Comparison of ENCODE assay signal across 18 cellular contexts in genomic region chr12:6520186-6520585, GRCh38. TPM values are rescaled to one million over a fixed set of nuclear protein-coding genes. Genes with fewer than 3 reads are reported as not detected.
DNase-seq lines count a peak whose midpoint lies in the region; ATAC-seq and TF ChIP-seq lines count a peak whose summit lies in the region.
"Had no signal": no experiment of that assay in that cellular context is flagged by ENCODE, and none has a peak within 500 bp of the region (broad histone marks: within the 10 kb centered on the region; RNA-seq: fewer than 3 reads in every experiment).

No MANE protein-coding gene starts in this region.

- H3K9me3 Mint-ChIP-seq in activated naive CD8-positive, alpha-beta T cell treated with anti-CD3 and anti-CD28 coated beads, Interleukin-2, amount 10 ng/mL, durations not matched to agents 7 days and 5 days, result peaks cover 2% of the 10 kb centered on the region
- no peaks in the 10 kb centered on the region for H3K9me3 Mint-ChIP-seq in activated naive CD8-positive, alpha-beta T cell treated with anti-CD3 and anti-CD28 coated beads, Interleukin-2, amount 50 U/mL, for 24 hours
- H3K9me3 Mint-ChIP-seq in activated CD8-positive, alpha-beta T cell treated with anti-CD3 and anti-CD28 coated beads, Interleukin-2, amount 10 ng/mL, durations not matched to agents 7 days and 5 days (ENCODE audit: insufficient read depth), result no peaks in the 10 kb centered on the region
- H3K9me3 Mint-ChIP-seq in natural killer cell, result no peaks in the 10 kb centered on the region
- H3K9me3 Mint-ChIP-seq: IgD-negative memory B cell had no signal

- CTCF ChIA-PET in activated CD8-positive, alpha-beta T cell treated with anti-CD3 and anti-CD28 coated beads, Interleukin-2, amount 10 ng/mL, durations not matched to agents 7 days and 5 days (lab: Charles Lee), result interaction anchor here (0.6 kb wide), 1 partner anchor 27 kb away, joined by 3 read pairs; the partner anchor contains the start of gene MRPL51

- POLR2A ChIA-PET in activated naive CD8-positive, alpha-beta T cell treated with anti-CD3 and anti-CD28 coated beads, Interleukin-2, amount 10 ng/mL, durations not matched to agents 7 days and 5 days (lab: Charles Lee), result interaction anchor here (0.7 kb wide), 1 partner anchor 9 kb away, joined by 3 read pairs; no protein-coding TSS in a partner anchor
- POLR2A ChIA-PET in activated CD8-positive, alpha-beta T cell treated with anti-CD3 and anti-CD28 coated beads, Interleukin-2, amount 10 ng/mL, durations not matched to agents 7 days and 5 days (lab: Charles Lee), result no interaction called here

- no peaks in the 10 kb centered on the region for H3K27me3 Mint-ChIP-seq in activated naive CD8-positive, alpha-beta T cell treated with anti-CD3 and anti-CD28 coated beads, Interleukin-2, amount 10 ng/mL, durations not matched to agents 7 days and 5 days
- no peaks in the 10 kb centered on the region for H3K27me3 Mint-ChIP-seq in activated naive CD8-positive, alpha-beta T cell treated with anti-CD3 and anti-CD28 coated beads, Interleukin-2, amount 50 U/mL, for 24 hours
- no peaks in the 10 kb centered on the region for H3K27me3 Mint-ChIP-seq in activated CD8-positive, alpha-beta T cell treated with anti-CD3 and anti-CD28 coated beads, Interleukin-2, amount 10 ng/mL, durations not matched to agents 7 days and 5 days (ENCODE audit: low read depth)
- no peaks in the 10 kb centered on the region for H3K27me3 Mint-ChIP-seq in natural killer cell (ENCODE audit: low read depth in 2 of 2)
- H3K27me3 Mint-ChIP-seq: IgD-negative memory B cell had no signal

- no peak for TF ChIP-seq CTCF in natural killer cell (IDR thresholded peaks at IDR 0.05)
- TF ChIP-seq CTCF in mucosa of descending colon (IDR thresholded peaks at IDR 0.05), result no peak

- H3K4me1 Mint-ChIP-seq in activated naive CD8-positive, alpha-beta T cell treated with anti-CD3 and anti-CD28 coated beads, Interleukin-2, amount 10 ng/mL, durations not matched to agents 7 days and 5 days, result peaks cover 7% of the 10 kb centered on the region
- H3K4me1 Mint-ChIP-seq in activated naive CD8-positive, alpha-beta T cell treated with anti-CD3 and anti-CD28 coated beads, Interleukin-2, amount 50 U/mL, for 24 hours, result peaks cover 4% of the 10 kb centered on the region
- H3K4me1 Mint-ChIP-seq in activated CD8-positive, alpha-beta T cell treated with anti-CD3 and anti-CD28 coated beads, Interleukin-2, amount 10 ng/mL, durations not matched to agents 7 days and 5 days (ENCODE audit: low read depth), result peaks cover 3% of the 10 kb centered on the region
- H3K4me1 Mint-ChIP-seq in natural killer cell, result peaks cover 0 to 7% of the 10 kb centered on the region in 2 donors
- H3K4me1 Mint-ChIP-seq: IgD-negative memory B cell had no signal

- H3K27ac Mint-ChIP-seq in activated naive CD8-positive, alpha-beta T cell treated with anti-CD3 and anti-CD28 coated beads, Interleukin-2, amount 10 ng/mL, durations not matched to agents 7 days and 5 days, result peak overlapping the region; percentile 68
- H3K27ac Mint-ChIP-seq in activated naive CD8-positive, alpha-beta T cell treated with anti-CD3 and anti-CD28 coated beads, Interleukin-2, amount 50 U/mL, for 24 hours, result no peak overlapping the region
- peak overlapping the region; percentile 73 for H3K27ac Mint-ChIP-seq in activated CD8-positive, alpha-beta T cell treated with anti-CD3 and anti-CD28 coated beads, Interleukin-2, amount 10 ng/mL, durations not matched to agents 7 days and 5 days
- peak overlapping the region; percentile 51 to 79 for H3K27ac Mint-ChIP-seq in natural killer cell
- H3K27ac Mint-ChIP-seq: IgD-negative memory B cell had no signal

- no peak overlapping the region for H3K4me3 Mint-ChIP-seq in activated naive CD8-positive, alpha-beta T cell treated with anti-CD3 and anti-CD28 coated beads, Interleukin-2, amount 10 ng/mL, durations not matched to agents 7 days and 5 days
- no peak overlapping the region for H3K4me3 Mint-ChIP-seq in activated naive CD8-positive, alpha-beta T cell treated with anti-CD3 and anti-CD28 coated beads, Interleukin-2, amount 50 U/mL, for 24 hours
- no peak overlapping the region for H3K4me3 Mint-ChIP-seq in activated CD8-positive, alpha-beta T cell treated with anti-CD3 and anti-CD28 coated beads, Interleukin-2, amount 10 ng/mL, durations not matched to agents 7 days and 5 days
- H3K4me3 Mint-ChIP-seq in natural killer cell, result no peak overlapping the region
- H3K4me3 Mint-ChIP-seq: IgD-negative memory B cell had no signal

- H3K4me1 ChIP-seq in mucosa of descending colon (ENCODE audit: low read depth), result no peaks in the 10 kb centered on the region

- H3K9me3 ChIP-seq in mucosa of descending colon, result no peaks in the 10 kb centered on the region

- ATAC-seq in activated naive CD8-positive, alpha-beta T cell treated with anti-CD3 and anti-CD28 coated beads, Interleukin-2, amount 10 ng/mL, durations not matched to agents 7 days and 5 days (ENCODE audit: low read depth), result peak; percentile 22
- ATAC-seq in activated naive CD8-positive, alpha-beta T cell treated with anti-CD3 and anti-CD28 coated beads, Interleukin-2, amount 50 U/mL, for 24 hours, result no peak
- no peak for ATAC-seq in activated CD8-positive, alpha-beta T cell treated with anti-CD3 and anti-CD28 coated beads, Interleukin-2, amount 10 ng/mL, durations not matched to agents 7 days and 5 days
- peak in 1 of 3 donors; percentile 32 for ATAC-seq in natural killer cell
- no peak for ATAC-seq in GM19463 (IDR thresholded peaks at IDR 0.05; ENCODE audit: unreplicated experiment)
- no peak for ATAC-seq in mucosa of descending colon

- intact Hi-C loops in natural killer cell (cut with micrococcal nuclease), result no loop called here
- intact Hi-C loops in mucosa of descending colon (cut with DNase I, micrococcal nuclease), result no loop called here

- H3K4me3 ChIP-seq in mucosa of descending colon, result no peak overlapping the region
- H3K4me3 ChIP-seq: PC-9 had no signal

- peaks cover 63% of the 10 kb centered on the region for H3K36me3 Mint-ChIP-seq in activated naive CD8-positive, alpha-beta T cell treated with anti-CD3 and anti-CD28 coated beads, Interleukin-2, amount 10 ng/mL, durations not matched to agents 7 days and 5 days
- H3K36me3 Mint-ChIP-seq in activated naive CD8-positive, alpha-beta T cell treated with anti-CD3 and anti-CD28 coated beads, Interleukin-2, amount 50 U/mL, for 24 hours (ENCODE audit: low read depth), result peaks cover 79% of the 10 kb centered on the region
- peaks cover 78% of the 10 kb centered on the region for H3K36me3 Mint-ChIP-seq in activated CD8-positive, alpha-beta T cell treated with anti-CD3 and anti-CD28 coated beads, Interleukin-2, amount 10 ng/mL, durations not matched to agents 7 days and 5 days (ENCODE audit: low read depth)
- H3K36me3 Mint-ChIP-seq in natural killer cell, result peaks cover 23% of the 10 kb centered on the region

- H3K36me3 ChIP-seq in mucosa of descending colon (ENCODE audit: low read depth), result peaks cover 26% of the 10 kb centered on the region

- DNase-seq in activated naive CD8-positive, alpha-beta T cell treated with anti-CD3 and anti-CD28 coated beads, Interleukin-2, amount 10 ng/mL, durations not matched to agents 7 days and 5 days, result no peak
- no peak for DNase-seq in activated naive CD8-positive, alpha-beta T cell treated with anti-CD3 and anti-CD28 coated beads, Interleukin-2, amount 50 U/mL, for 24 hours
- no peak for DNase-seq in activated CD8-positive, alpha-beta T cell treated with anti-CD3 and anti-CD28 coated beads, Interleukin-2, amount 10 ng/mL, durations not matched to agents 7 days and 5 days
- DNase-seq in natural killer cell (no peak), RKO (ENCODE audit: low spot score) (no peak), mucosa of descending colon (no peak)
- DNase-seq: Calu3, DMS53, H7, Kasumi-1, MM.1S, NCI-H1092 treated with DMSO at 0.1 percent for 48 hours, NCI-H2081 treated with DMSO at 0.1 percent for 48 hours, NCI-H2227 treated with DMSO at 0.1 percent for 48 hours, NCI-H524, PC-9 had no signal

RNA-seq across cellular contexts. Expression of gene GAPDH, which starts 14.1 kb away (rescaled TPM):
- total RNA-seq in activated naive CD8-positive, alpha-beta T cell treated with anti-CD3 and anti-CD28 coated beads, Interleukin-2, amount 10 ng/mL, durations not matched to agents 7 days and 5 days, result 1,000 to 10,000 TPM; 4,618 to 4,824 TPM
- total RNA-seq in activated CD8-positive, alpha-beta T cell treated with anti-CD3 and anti-CD28 coated beads, Interleukin-2, amount 10 ng/mL, durations not matched to agents 7 days and 5 days, result 1,000 to 10,000 TPM; 6,175 to 6,471 TPM
- total RNA-seq in natural killer cell, result 100 to 1,000 TPM; 606 to 729 (median 642) TPM
- total RNA-seq in mucosa of descending colon, result 1,000 to 10,000 TPM; 1,543 to 3,034 (median 2,070) TPM

RNA-seq across cellular contexts. Expression of gene NCAPD2, which starts 26.3 kb away (rescaled TPM):
- total RNA-seq in activated naive CD8-positive, alpha-beta T cell treated with anti-CD3 and anti-CD28 coated beads, Interleukin-2, amount 10 ng/mL, durations not matched to agents 7 days and 5 days, result 100 to 1,000 TPM; 147 to 157 TPM
- 100 to 1,000 TPM; 195 to 201 TPM for total RNA-seq in activated CD8-positive, alpha-beta T cell treated with anti-CD3 and anti-CD28 coated beads, Interleukin-2, amount 10 ng/mL, durations not matched to agents 7 days and 5 days
- 10 to 100 TPM; 38.8 to 53.1 (median 44.1) TPM for total RNA-seq in natural killer cell
- total RNA-seq in mucosa of descending colon, result 10 to 100 TPM; 25.5 to 47.0 (median 26.0) TPM

RNA-seq across cellular contexts. Expression of gene MRPL51, which starts 27.1 kb away (rescaled TPM):
- 100 to 1,000 TPM; 169 to 170 TPM for total RNA-seq in activated naive CD8-positive, alpha-beta T cell treated with anti-CD3 and anti-CD28 coated beads, Interleukin-2, amount 10 ng/mL, durations not matched to agents 7 days and 5 days
- total RNA-seq in activated CD8-positive, alpha-beta T cell treated with anti-CD3 and anti-CD28 coated beads, Interleukin-2, amount 10 ng/mL, durations not matched to agents 7 days and 5 days, result 100 to 1,000 TPM; 217 to 228 TPM
- total RNA-seq in natural killer cell (10 to 100 TPM; 32.8 to 48.3 (median 45.4) TPM), mucosa of descending colon (100 to 1,000 TPM; 119 to 143 (median 136) TPM)

RNA-seq across cellular contexts. Expression of gene IFFO1, which starts 35.7 kb away (rescaled TPM):
- 10 to 100 TPM; 35.8 to 37.5 TPM for total RNA-seq in activated naive CD8-positive, alpha-beta T cell treated with anti-CD3 and anti-CD28 coated beads, Interleukin-2, amount 10 ng/mL, durations not matched to agents 7 days and 5 days
- 10 to 100 TPM; 24.9 to 25.5 TPM for total RNA-seq in activated CD8-positive, alpha-beta T cell treated with anti-CD3 and anti-CD28 coated beads, Interleukin-2, amount 10 ng/mL, durations not matched to agents 7 days and 5 days
- total RNA-seq in natural killer cell (10 to 100 TPM; 51.5 to 67.7 (median 62.3) TPM), mucosa of descending colon (10 to 100 TPM in 1 of 3 donors, 1 to 10 TPM in 2; 3.6 to 22.4 (median 8.2) TPM)

RNA-seq across cellular contexts. Expression of gene NOP2, which starts 47.9 kb away (rescaled TPM):
- 10 to 100 TPM; 76.1 to 78.6 TPM for total RNA-seq in activated naive CD8-positive, alpha-beta T cell treated with anti-CD3 and anti-CD28 coated beads, Interleukin-2, amount 10 ng/mL, durations not matched to agents 7 days and 5 days
- total RNA-seq in activated CD8-positive, alpha-beta T cell treated with anti-CD3 and anti-CD28 coated beads, Interleukin-2, amount 10 ng/mL, durations not matched to agents 7 days and 5 days, result 10 to 100 TPM; 84.2 to 87.6 TPM
- total RNA-seq in natural killer cell (100 to 1,000 TPM in 1 of 3 donors, 10 to 100 TPM in 2; 85.2 to 105 (median 89.1) TPM), mucosa of descending colon (10 to 100 TPM; 26.1 to 32.4 (median 26.6) TPM)
